ENCODE assay signal across 1 cellular context in genomic region chr22:46114518-46115387, GRCh38.
TF ChIP-seq lines count a peak whose summit lies in the region.

No MANE protein-coding gene starts in this region.

TF ChIP-seq in endothelial cell of umbilical vein, 7 proteins besides CTCF, POLR2A, EP300 and RAD21:
- TF ChIP-seq EZH2 (IDR thresholded peaks at IDR 0.05; ENCODE audit: borderline replicate concordance, low read depth, low read length, severe bottlenecking) = no peak
- no peak for TF ChIP-seq JUN (IDR thresholded peaks at IDR 0.05; ENCODE audit: borderline replicate concordance, insufficient read depth, insufficient read length, low read depth)
- TF ChIP-seq FOS (IDR thresholded peaks at IDR 0.05; ENCODE audit: borderline replicate concordance, insufficient read depth, low read length) = no peak
- no peak for TF ChIP-seq MAX (IDR thresholded peaks at IDR 0.05; ENCODE audit: insufficient read depth, insufficient read length)
- TF ChIP-seq POLR2AphosphoS5 (IDR thresholded peaks at IDR 0.05; ENCODE audit: insufficient read depth, low read depth, low read length) = peak; percentile 7
- TF ChIP-seq MYC (IDR thresholded peaks at IDR 0.05; ENCODE audit: low read depth, low read length) = no peak
- TF ChIP-seq GATA2 (IDR thresholded peaks at IDR 0.05; ENCODE audit: insufficient read depth, insufficient read length, low read depth, low read length) = no peak
